Comparison of ENCODE assay signal across 2 cellular contexts in the genomic region with DNA sequence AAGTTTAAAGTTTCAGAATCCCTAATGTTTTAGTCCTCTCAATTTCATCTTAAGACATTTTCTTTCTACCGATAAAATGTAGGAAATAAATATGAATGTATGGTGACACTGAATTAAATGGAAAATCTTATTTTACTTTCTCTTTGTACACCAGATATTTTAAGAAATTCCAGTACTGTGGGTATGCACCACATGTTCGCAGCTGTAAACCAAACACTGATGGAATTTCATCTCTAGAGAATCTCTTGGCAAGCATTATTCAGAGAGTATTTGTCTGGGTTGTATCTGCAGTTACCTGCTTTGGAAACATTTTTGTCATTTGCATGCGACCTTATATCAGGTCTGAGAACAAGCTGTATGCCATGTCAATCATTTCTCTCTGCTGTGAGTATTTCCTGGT.
TF ChIP-seq lines count a peak whose summit lies in the region.

No MANE protein-coding gene starts in this region.

TF ChIP-seq in H1, 55 proteins besides CTCF, POLR2A, EP300 and RAD21:
- TF ChIP-seq CHD2 (IDR thresholded peaks at IDR 0.05; ENCODE audit: low read length) (no peak), TAF7 (optimal IDR thresholded peaks at IDR 0.05; ENCODE audit: borderline replicate concordance, low read depth, low read length) (no peak), POLR2AphosphoS5 (IDR thresholded peaks at IDR 0.05; ENCODE audit: low read depth, low read length) (no peak), JUND (IDR thresholded peaks at IDR 0.05; ENCODE audit: low read length) (no peak), ZNF274 (IDR thresholded peaks at IDR 0.05; ENCODE audit: borderline replicate concordance, extremely low read depth, low read length) (no peak), NANOG (IDR thresholded peaks at IDR 0.05; ENCODE audit: insufficient read depth, low read depth, low read length, poor library complexity, severe bottlenecking) (no peak), HDAC2 (IDR thresholded peaks at IDR 0.05; ENCODE audit: borderline replicate concordance in 1 of 2, low read depth in 2 of 2, low read length in 2 of 2) (no peak), TAF1 (IDR thresholded peaks at IDR 0.05; ENCODE audit: low read depth, low read length) (no peak), GABPA (IDR thresholded peaks at IDR 0.05; ENCODE audit: borderline replicate concordance, insufficient read depth, low read length) (no peak), EGR1 (IDR thresholded peaks at IDR 0.05; ENCODE audit: borderline replicate concordance, low read depth, low read length) (no peak), YY1 (IDR thresholded peaks at IDR 0.05; ENCODE audit: low read depth, low read length) (no peak), RFX5 (IDR thresholded peaks at IDR 0.05; ENCODE audit: borderline replicate concordance, low read depth, low read length) (no peak), ASH2L (IDR thresholded peaks at IDR 0.05; ENCODE audit: low read length) (no peak), MAFK (IDR thresholded peaks at IDR 0.05; ENCODE audit: low read depth, low read length) (no peak), SP1 (IDR thresholded peaks at IDR 0.05; ENCODE audit: low read depth, low read length) (no peak), SIRT6 (IDR thresholded peaks at IDR 0.05; ENCODE audit: low read length) (no peak), TBP (IDR thresholded peaks at IDR 0.05; ENCODE audit: low read depth, low read length) (no peak), CHD1 (IDR thresholded peaks at IDR 0.05; ENCODE audit: low read depth, low read length) (no peak), CEBPB (IDR thresholded peaks at IDR 0.05; ENCODE audit: low read depth, low read length) (no peak)
- TF ChIP-seq, protein P1, sequence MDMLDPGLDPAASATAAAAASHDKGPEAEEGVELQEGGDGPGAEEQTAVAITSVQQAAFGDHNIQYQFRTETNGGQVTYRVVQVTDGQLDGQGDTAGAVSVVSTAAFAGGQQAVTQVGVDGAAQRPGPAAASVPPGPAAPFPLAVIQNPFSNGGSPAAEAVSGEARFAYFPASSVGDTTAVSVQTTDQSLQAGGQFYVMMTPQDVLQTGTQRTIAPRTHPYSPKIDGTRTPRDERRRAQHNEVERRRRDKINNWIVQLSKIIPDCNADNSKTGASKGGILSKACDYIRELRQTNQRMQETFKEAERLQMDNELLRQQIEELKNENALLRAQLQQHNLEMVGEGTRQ (IDR thresholded peaks at IDR 0.05; ENCODE audit: low read length): no peak

TF ChIP-seq in neural cell, 6 proteins besides CTCF, POLR2A, EP300 and RAD21:
- no peak for TF ChIP-seq TAF1 (IDR thresholded peaks at IDR 0.05; ENCODE audit: low read depth)
- TF ChIP-seq, protein P2, sequence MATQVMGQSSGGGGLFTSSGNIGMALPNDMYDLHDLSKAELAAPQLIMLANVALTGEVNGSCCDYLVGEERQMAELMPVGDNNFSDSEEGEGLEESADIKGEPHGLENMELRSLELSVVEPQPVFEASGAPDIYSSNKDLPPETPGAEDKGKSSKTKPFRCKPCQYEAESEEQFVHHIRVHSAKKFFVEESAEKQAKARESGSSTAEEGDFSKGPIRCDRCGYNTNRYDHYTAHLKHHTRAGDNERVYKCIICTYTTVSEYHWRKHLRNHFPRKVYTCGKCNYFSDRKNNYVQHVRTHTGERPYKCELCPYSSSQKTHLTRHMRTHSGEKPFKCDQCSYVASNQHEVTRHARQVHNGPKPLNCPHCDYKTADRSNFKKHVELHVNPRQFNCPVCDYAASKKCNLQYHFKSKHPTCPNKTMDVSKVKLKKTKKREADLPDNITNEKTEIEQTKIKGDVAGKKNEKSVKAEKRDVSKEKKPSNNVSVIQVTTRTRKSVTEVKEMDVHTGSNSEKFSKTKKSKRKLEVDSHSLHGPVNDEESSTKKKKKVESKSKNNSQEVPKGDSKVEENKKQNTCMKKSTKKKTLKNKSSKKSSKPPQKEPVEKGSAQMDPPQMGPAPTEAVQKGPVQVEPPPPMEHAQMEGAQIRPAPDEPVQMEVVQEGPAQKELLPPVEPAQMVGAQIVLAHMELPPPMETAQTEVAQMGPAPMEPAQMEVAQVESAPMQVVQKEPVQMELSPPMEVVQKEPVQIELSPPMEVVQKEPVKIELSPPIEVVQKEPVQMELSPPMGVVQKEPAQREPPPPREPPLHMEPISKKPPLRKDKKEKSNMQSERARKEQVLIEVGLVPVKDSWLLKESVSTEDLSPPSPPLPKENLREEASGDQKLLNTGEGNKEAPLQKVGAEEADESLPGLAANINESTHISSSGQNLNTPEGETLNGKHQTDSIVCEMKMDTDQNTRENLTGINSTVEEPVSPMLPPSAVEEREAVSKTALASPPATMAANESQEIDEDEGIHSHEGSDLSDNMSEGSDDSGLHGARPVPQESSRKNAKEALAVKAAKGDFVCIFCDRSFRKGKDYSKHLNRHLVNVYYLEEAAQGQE (IDR thresholded peaks at IDR 0.05; ENCODE audit: borderline replicate concordance): no peak
- TF ChIP-seq POLR2AphosphoS5 (IDR thresholded peaks at IDR 0.05): no peak
- TF ChIP-seq SMC3 (conservative IDR thresholded peaks at IDR 0.05; ENCODE audit: poor library complexity): no peak
- TF ChIP-seq MXI1 (conservative IDR thresholded peaks at IDR 0.05; ENCODE audit: poor library complexity, severe bottlenecking): no peak
TF ChIP-seq in neural cell: peak in this region for 0.
